Comparison of ENCODE assay signal across 8 cellular contexts in the genomic region with DNA sequence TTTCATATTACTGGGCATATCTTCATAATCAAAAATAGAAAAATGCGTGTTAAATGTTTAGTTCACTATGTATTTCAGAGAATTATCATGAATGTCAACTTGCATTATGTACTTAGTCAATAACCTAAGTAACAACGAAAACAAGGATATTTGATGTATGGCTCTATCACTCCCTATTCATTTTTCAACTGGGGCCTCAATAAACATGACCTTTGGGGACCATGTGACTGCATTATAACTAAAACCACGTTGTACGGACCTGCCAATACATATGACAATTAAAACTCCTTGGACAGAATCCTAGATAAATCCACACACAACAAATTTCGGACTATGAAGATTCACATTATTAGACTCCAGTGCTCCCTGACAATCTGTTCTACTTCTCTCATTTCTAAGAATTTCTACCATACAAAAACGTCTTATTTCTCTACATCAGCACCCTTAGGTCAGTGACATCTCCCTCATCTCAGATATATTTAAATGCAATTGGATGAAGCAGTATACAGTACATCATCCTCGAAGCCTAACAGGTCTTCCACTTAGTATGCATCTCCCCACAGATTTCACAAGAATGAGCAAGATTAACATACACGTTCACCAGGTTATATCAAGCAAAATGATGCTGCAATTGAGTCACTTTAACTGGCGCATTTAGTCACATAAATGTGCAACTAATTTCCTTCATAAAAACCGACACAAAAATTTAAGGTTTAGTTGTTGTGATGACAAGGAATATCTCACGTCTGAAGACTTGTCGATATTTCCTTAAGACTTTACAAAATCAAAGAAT. TPM values are rescaled to one million over a fixed set of nuclear protein-coding genes. Genes with fewer than 3 reads are reported as not detected.
A peak's percentile ranks its signal among the peaks of the same experiment; 100 is the strongest.
DNase-seq lines count a peak whose midpoint lies in the region; ATAC-seq and TF ChIP-seq lines count a peak whose summit lies in the region.

No MANE protein-coding gene starts in this region.

- TF ChIP-seq RAD21 in IMR-90 (IDR thresholded peaks at IDR 0.05; ENCODE audit: low read length): no peak

- CTCF ChIA-PET in IMR-90 (lab: Yijun Ruan, JAX): interaction anchor here (0.6 to 1.0 kb wide), 2 partner anchors 7 to 21 kb away, joined by 3 to 4 read pairs; no protein-coding TSS in a partner anchor

- H2AFZ ChIP-seq in IMR-90 (replicated peaks; ENCODE audit: low read length, poor library complexity): no peak overlapping the region

- no peak overlapping the region for H3K4ac ChIP-seq in IMR-90 (ENCODE audit: low read depth, low read length)

- peak; percentile 23 for DNase-seq in AG10803 (ENCODE audit: low read depth)
- peak; percentile 34 for DNase-seq in IMR-90
- peak in 1 of 2 donors; percentile 46 for DNase-seq in cardiac fibroblast (ENCODE audit: low read depth in 2 of 2)
- DNase-seq in hippocampal formation (lab: John Stamatoyannopoulos, UW): no peak
- no peak for DNase-seq in mucosa of descending colon
- DNase-seq in GDM1 (lab: John Stamatoyannopoulos, UW): no peak

- ATAC-seq in IMR-90 (ENCODE audit: low read depth): no peak
- ATAC-seq in GM18511 (IDR thresholded peaks at IDR 0.05; ENCODE audit: unreplicated experiment): no peak
- ATAC-seq in mucosa of descending colon: no peak

- peak overlapping the region; percentile 78 for H2BK5ac ChIP-seq in IMR-90 (ENCODE audit: low read depth, low read length, poor library complexity, severe bottlenecking)

- H3K79me1 ChIP-seq in IMR-90 (ENCODE audit: low read depth in 1 of 2, low read length in 2 of 2): peaks cover 3 to 30% of the 10 kb centered on the region in 2 experiments; a peak in 3 of 4 replicates

- H2AK5ac ChIP-seq in IMR-90 (ENCODE audit: low read depth, low read length): no peak overlapping the region

- peak overlapping the region; percentile 83 for H3K4me3 ChIP-seq in AG10803 (ENCODE audit: low read length)
- H3K4me3 ChIP-seq in IMR-90 (ENCODE audit: insufficient read depth, low read depth, low read length): peak overlapping the region; percentile 86
- peak overlapping the region; percentile 68 to 76 for H3K4me3 ChIP-seq in cardiac fibroblast (replicated peaks in 1 of 2; ENCODE audit: low read depth in 2 of 2, low read length in 2 of 2)
- H3K4me3 ChIP-seq in mucosa of stomach (ENCODE audit: low read length): peak overlapping the region; percentile 64
- H3K4me3 ChIP-seq in mucosa of descending colon: no peak overlapping the region

- H2AK9ac ChIP-seq in IMR-90 (replicated peaks; ENCODE audit: low read depth, low read length, poor library complexity): no peak overlapping the region

- TF ChIP-seq POLR2A in IMR-90 (IDR thresholded peaks at IDR 0.05; ENCODE audit: low read depth, low read length): no peak

- H3K36me3 ChIP-seq in IMR-90 (ENCODE audit: control insufficient read depth, insufficient read depth, low read length) (no peaks in the 10 kb centered on the region), mucosa of stomach (ENCODE audit: control insufficient read depth, insufficient read depth, low read length) (no peaks in the 10 kb centered on the region), mucosa of descending colon (ENCODE audit: low read depth) (no peaks in the 10 kb centered on the region)

- H3K9me1 ChIP-seq in IMR-90 (ENCODE audit: insufficient read depth, low read length): peaks cover 15% of the 10 kb centered on the region

- peak overlapping the region; percentile 89 for H3K9ac ChIP-seq in IMR-90 (ENCODE audit: low read depth, low read length)
- peak overlapping the region; percentile 88 for H3K9ac ChIP-seq in mucosa of stomach (ENCODE audit: low read length)

- H4K91ac ChIP-seq in IMR-90 (ENCODE audit: insufficient read depth, low read depth, low read length): no peak overlapping the region

- H3K4me1 ChIP-seq in IMR-90 (ENCODE audit: control insufficient read depth, insufficient read depth, low read length): peaks cover 13% of the 10 kb centered on the region
- peaks cover 16% of the 10 kb centered on the region for H3K4me1 ChIP-seq in mucosa of stomach (ENCODE audit: control insufficient read depth, insufficient read depth, low read length)
- peaks cover 19% of the 10 kb centered on the region for H3K4me1 ChIP-seq in mucosa of descending colon (ENCODE audit: low read depth)

- H3K14ac ChIP-seq in IMR-90 (replicated peaks; ENCODE audit: low read depth, low read length): 0 out of 2 replicates have a peak overlapping the region, but pooled peaks have one; percentile 10

- intact Hi-C loops in IMR-90 (cut with micrococcal nuclease): no loop called here
- intact Hi-C loops in mucosa of descending colon (cut with DNase I, micrococcal nuclease): no loop called here

- no peak for TF ChIP-seq CTCF in AG10803 (conservative IDR thresholded peaks at IDR 0.05; ENCODE audit: low read length)
- TF ChIP-seq CTCF in IMR-90 (conservative IDR thresholded peaks at IDR 0.05; ENCODE audit: low read depth, low read length): no peak
- TF ChIP-seq CTCF in cardiac fibroblast (IDR thresholded peaks at IDR 0.05; ENCODE audit: low read depth, low read length): no peak
- no peak for TF ChIP-seq CTCF in mucosa of descending colon (IDR thresholded peaks at IDR 0.05)

- no peak overlapping the region for H4K8ac ChIP-seq in IMR-90 (ENCODE audit: low read depth in 2 of 2, low read length in 2 of 2)

- H3K23ac ChIP-seq in IMR-90 (ENCODE audit: low read depth, low read length): peak overlapping the region; percentile 43

- H3K18ac ChIP-seq in IMR-90 (ENCODE audit: low read depth, low read length): no peak overlapping the region

- H3K56ac ChIP-seq in IMR-90 (ENCODE audit: extremely low read depth, insufficient read depth, low read length): no peak overlapping the region

- H2BK15ac ChIP-seq in IMR-90 (ENCODE audit: low read depth, low read length): no peak overlapping the region

- H3K27me3 ChIP-seq in IMR-90 (ENCODE audit: control insufficient read depth, insufficient read depth, low read length) (no peaks in the 10 kb centered on the region), mucosa of stomach (ENCODE audit: control insufficient read depth, insufficient read depth, low read length) (no peaks in the 10 kb centered on the region)

- no peak overlapping the region for H3K27ac ChIP-seq in IMR-90 (ENCODE audit: insufficient read depth, low read length)

- TSS peak; percentile 50 for BruUV-seq in IMR-90 (replicated peaks; lab: Mats Ljungman, UMichigan)

- H2BK20ac ChIP-seq in IMR-90 (ENCODE audit: low read depth, low read length): no peak overlapping the region

- 13% methylated on average over 3 of the region's 12 CpGs; no CpG with 5 or more reads in 1 of the 2 experiments for WGBS in IMR-90 (ENCODE audit: extremely low coverage in 2 of 2, insufficient read length in 1 of 2), 2 experiments

- no peak overlapping the region for H2BK120ac ChIP-seq in IMR-90 (ENCODE audit: low read depth, low read length)

- no peak overlapping the region; the same call in 1 of the 2 replicates for H4K5ac ChIP-seq in IMR-90 (ENCODE audit: low read depth, low read length)

- peaks cover 59% of the 10 kb centered on the region for H4K20me1 ChIP-seq in IMR-90 (ENCODE audit: insufficient read depth, low read length)

- in situ Hi-C loops in IMR-90 (cut with MboI; ENCODE audit: low sequenced_read_pairs): no loop called here

- POLR2A ChIA-PET in IMR-90 (lab: Charles Lee; ENCODE audit: unreplicated experiment): no interaction called here

- dilution Hi-C loops in IMR-90 (cut with HindIII; ENCODE audit: low sequenced_read_pairs, unreplicated experiment): no loop called here

- H3K4me2 ChIP-seq in IMR-90 (ENCODE audit: low read depth, low read length): peak overlapping the region; percentile 97

- H3K9me3 ChIP-seq in IMR-90 (ENCODE audit: control insufficient read depth, insufficient read depth, low read length) (no peaks in the 10 kb centered on the region), mucosa of stomach (ENCODE audit: control insufficient read depth, low read length) (no peaks in the 10 kb centered on the region), mucosa of descending colon (no peaks in the 10 kb centered on the region)

TF ChIP-seq in IMR-90, 13 proteins besides CTCF, POLR2A, EP300 and RAD21:
- TF ChIP-seq MXI1 (IDR thresholded peaks at IDR 0.05; ENCODE audit: borderline replicate concordance, low read depth, low read length) (no peak), CEBPB (IDR thresholded peaks at IDR 0.05; ENCODE audit: low read depth, low read length) (peak; percentile 85)

RNA-seq across cellular contexts. Expression of a gene that starts 1.5 kb away (rescaled TPM):
- total RNA-seq in IMR-90 (2012; rRNA removed) (64.5 and 90.3 TPM in 2 replicates), mucosa of descending colon (10 to 100 TPM; 65.5 to 92.2 (median 81.3) TPM)
- 103 and 113 TPM in 2 replicates for polyA plus RNA-seq in IMR-90 (2012; rRNA removed)
- 20.1 and 38.4 TPM in 2 replicates for polyA plus RNA-seq in IMR-90 (2012; cell fraction: cytosol; rRNA removed)
- 6.4 and 41.8 TPM in 2 replicates for polyA plus RNA-seq in IMR-90 (2012; cell fraction: nucleus; rRNA removed; ENCODE audit: low replicate concordance)

RNA-seq across cellular contexts. Expression of a gene that starts 27.1 kb away (rescaled TPM):
- total RNA-seq in IMR-90 (2012; rRNA removed) (90.7 and 124 TPM in 2 replicates), mucosa of descending colon (10 to 100 TPM; 51.3 to 62.4 (median 61.5) TPM)
- polyA plus RNA-seq in IMR-90 (2012; rRNA removed): 48.0 and 64.2 TPM in 2 replicates
- 6.7 and 15.9 TPM in 2 replicates for polyA plus RNA-seq in IMR-90 (2012; cell fraction: cytosol; rRNA removed)
- polyA plus RNA-seq in IMR-90 (2012; cell fraction: nucleus; rRNA removed; ENCODE audit: low replicate concordance): 1.5 and 27.9 TPM in 2 replicates

Comparison
In these comparisons a context has a peak if more than half of its experiments do, and no peak if none do; other contexts are left out.
1. DNase-seq: peak in AG10803 (single experiment) and IMR-90 (single experiment); none in hippocampal formation (0 of 2), mucosa of descending colon (0 of 3) and GDM1 (single experiment).